In genomic region chr10:117514971-117515370, GRCh38 we compare ENCODE assay signal across 33 cellular contexts. TPM values are rescaled to one million over a fixed set of nuclear protein-coding genes. Genes with fewer than 3 reads are reported as not detected.
"Had no signal": no experiment of that assay in that cellular context is flagged by ENCODE, and none has a peak within 500 bp of the region (broad histone marks: within the 10 kb centered on the region; RNA-seq: fewer than 3 reads in every experiment).

No MANE protein-coding gene starts in this region.

- H3K27ac Mint-ChIP-seq: activated CD4-positive, alpha-beta memory T cell treated with anti-CD3 and anti-CD28 coated beads for 36 hours; activated CD4-positive, alpha-beta T cell treated with anti-CD3 and anti-CD28 coated beads for 36 hours; activated CD4-positive, alpha-beta T cell treated with anti-CD3 and anti-CD28 coated beads, Interleukin-2, amount 10 ng/mL, durations not matched to agents 24 days and 14 days; activated CD8-positive, alpha-beta memory T cell treated with anti-CD3 and anti-CD28 coated beads, Interleukin-2, amount 10 ng/mL, durations not matched to agents 7 days and 5 days; activated CD8-positive, alpha-beta T cell treated with anti-CD3 and anti-CD28 coated beads, Interleukin-2, amount 10 ng/mL, durations not matched to agents 7 days and 5 days; activated naive CD4-positive, alpha-beta T cell treated with anti-CD3 and anti-CD28 coated beads for 36 hours; activated naive CD4-positive, alpha-beta T cell treated with anti-CD3 and anti-CD28 coated beads, Interleukin-2, amount 50 U/mL, for 24 hours; activated naive CD8-positive, alpha-beta T cell treated with anti-CD3 and anti-CD28 coated beads for 36 hours; activated naive CD8-positive, alpha-beta T cell treated with anti-CD3 and anti-CD28 coated beads, Interleukin-2, amount 50 U/mL, for 24 hours; activated T-helper 1 cell treated with anti-CD3 and anti-CD28 coated beads, Interleukin-12 subunit alpha, Interleukin-12 subunit beta, Interleukin-2, Interleukin-4 antibody, amounts not matched to agents 30 ng/mL and 10 ng/mL and 1 ng/mL, durations not matched to agents 14 hours and 24 hours and 36 hours; activated T-helper 2 cell treated with anti-CD3 and anti-CD28 coated beads, Interferon-gamma antibody, Interleukin-2, Interleukin-4, amounts not matched to agents 10 μg/mL and 5 μg/mL and 100 μg/mL, durations not matched to agents 14 hours and 24 hours and 36 hours had no signal

- H3K4me1 Mint-ChIP-seq: activated CD4-positive, alpha-beta T cell treated with anti-CD3 and anti-CD28 coated beads for 36 hours; activated CD4-positive, alpha-beta T cell treated with anti-CD3 and anti-CD28 coated beads, Interleukin-2, amount 10 ng/mL, durations not matched to agents 24 days and 14 days; activated CD8-positive, alpha-beta memory T cell treated with anti-CD3 and anti-CD28 coated beads, Interleukin-2, amount 10 ng/mL, durations not matched to agents 7 days and 5 days; activated naive CD4-positive, alpha-beta T cell treated with anti-CD3 and anti-CD28 coated beads, Interleukin-2, amount 50 U/mL, for 24 hours; activated naive CD8-positive, alpha-beta T cell treated with anti-CD3 and anti-CD28 coated beads for 36 hours; activated naive CD8-positive, alpha-beta T cell treated with anti-CD3 and anti-CD28 coated beads, Interleukin-2, amount 50 U/mL, for 24 hours had no signal

- H3K9me3 ChIP-seq: adrenal gland, body of pancreas, esophagus muscularis mucosa, gastrocnemius medialis had no signal

- H3K27ac ChIP-seq: adrenal gland, body of pancreas, esophagus muscularis mucosa, foreskin keratinocyte, gastrocnemius medialis had no signal

- H3K36me3 ChIP-seq: adrenal gland, esophagus muscularis mucosa, gastrocnemius medialis had no signal

- FAIRE-seq: colon had no signal

- H3K4me1 ChIP-seq: adrenal gland, body of pancreas, esophagus muscularis mucosa, foreskin keratinocyte, gastrocnemius medialis had no signal

- DNase-seq: activated CD4-positive, alpha-beta memory T cell treated with anti-CD3 and anti-CD28 coated beads for 36 hours; activated CD4-positive, alpha-beta T cell treated with anti-CD3 and anti-CD28 coated beads for 36 hours; activated CD4-positive, alpha-beta T cell treated with anti-CD3 and anti-CD28 coated beads, Interleukin-2, amount 10 ng/mL, durations not matched to agents 24 days and 14 days; activated CD4-positive, CD25-positive, alpha-beta regulatory T cell; activated CD4-positive, CD25-positive, alpha-beta regulatory T cell treated with anti-CD3 and anti-CD28 coated beads, Interleukin-2, amount 50 U/mL, for 72 hours; activated CD8-positive, alpha-beta memory T cell treated with anti-CD3 and anti-CD28 coated beads, Interleukin-2, amount 10 ng/mL, durations not matched to agents 7 days and 5 days; activated CD8-positive, alpha-beta memory T cell treated with anti-CD3 and anti-CD28 coated beads, Interleukin-2, amount 50 U/mL, for 4 hours; activated CD8-positive, alpha-beta T cell treated with anti-CD3 and anti-CD28 coated beads, Interleukin-2, amount 10 ng/mL, durations not matched to agents 7 days and 5 days; activated effector memory CD4-positive, alpha-beta T cell treated with anti-CD3 and anti-CD28 coated beads, Interleukin-2, amount 50 U/mL, for 16 hours; activated naive CD4-positive, alpha-beta T cell treated with anti-CD3 and anti-CD28 coated beads for 36 hours; activated naive CD8-positive, alpha-beta T cell treated with anti-CD3 and anti-CD28 coated beads for 36 hours; activated naive CD8-positive, alpha-beta T cell treated with anti-CD3 and anti-CD28 coated beads, Interleukin-2, amount 50 U/mL, for 24 hours; activated T-cell treated with anti-CD3 and anti-CD28 coated beads, Interleukin-2, amount 50 U/mL, for 1 hour; activated T-cell treated with anti-CD3 and anti-CD28 coated beads, Interleukin-2, amount 50 U/mL, for 48 hours; adrenal gland; amygdala; aorta; body of pancreas; caudate nucleus; effector memory CD4-positive, alpha-beta T cell; erythroblast; foreskin keratinocyte; gastrocnemius medialis; T-helper 2 cell had no signal

- H3K36me3 Mint-ChIP-seq: activated CD4-positive, alpha-beta memory T cell treated with anti-CD3 and anti-CD28 coated beads for 36 hours; activated CD8-positive, alpha-beta memory T cell treated with anti-CD3 and anti-CD28 coated beads, Interleukin-2, amount 10 ng/mL, durations not matched to agents 7 days and 5 days; activated naive CD4-positive, alpha-beta T cell treated with anti-CD3 and anti-CD28 coated beads, Interleukin-2, amount 50 U/mL, for 24 hours; activated naive CD8-positive, alpha-beta T cell treated with anti-CD3 and anti-CD28 coated beads for 36 hours had no signal

- H3K9me3 Mint-ChIP-seq: activated CD4-positive, alpha-beta memory T cell treated with anti-CD3 and anti-CD28 coated beads for 36 hours; activated CD4-positive, alpha-beta T cell treated with anti-CD3 and anti-CD28 coated beads, Interleukin-2, amount 10 ng/mL, durations not matched to agents 24 days and 14 days; activated naive CD4-positive, alpha-beta T cell treated with anti-CD3 and anti-CD28 coated beads for 36 hours; activated naive CD4-positive, alpha-beta T cell treated with anti-CD3 and anti-CD28 coated beads, Interleukin-2, amount 50 U/mL, for 24 hours; activated naive CD8-positive, alpha-beta T cell treated with anti-CD3 and anti-CD28 coated beads for 36 hours; activated naive CD8-positive, alpha-beta T cell treated with anti-CD3 and anti-CD28 coated beads, Interleukin-2, amount 50 U/mL, for 24 hours; activated T-helper 1 cell treated with anti-CD3 and anti-CD28 coated beads, Interleukin-12 subunit alpha, Interleukin-12 subunit beta, Interleukin-2, Interleukin-4 antibody, amounts not matched to agents 30 ng/mL and 10 ng/mL and 1 ng/mL, durations not matched to agents 14 hours and 24 hours and 36 hours; activated T-helper 2 cell treated with anti-CD3 and anti-CD28 coated beads, Interferon-gamma antibody, Interleukin-2, Interleukin-4, amounts not matched to agents 10 μg/mL and 5 μg/mL and 100 μg/mL, durations not matched to agents 14 hours and 24 hours and 36 hours had no signal

- H3K4me3 Mint-ChIP-seq: activated CD4-positive, alpha-beta memory T cell treated with anti-CD3 and anti-CD28 coated beads for 36 hours; activated CD4-positive, alpha-beta T cell treated with anti-CD3 and anti-CD28 coated beads for 36 hours; activated CD4-positive, alpha-beta T cell treated with anti-CD3 and anti-CD28 coated beads, Interleukin-2, amount 10 ng/mL, durations not matched to agents 24 days and 14 days; activated CD8-positive, alpha-beta memory T cell treated with anti-CD3 and anti-CD28 coated beads, Interleukin-2, amount 10 ng/mL, durations not matched to agents 7 days and 5 days; activated CD8-positive, alpha-beta T cell treated with anti-CD3 and anti-CD28 coated beads, Interleukin-2, amount 10 ng/mL, durations not matched to agents 7 days and 5 days; activated naive CD4-positive, alpha-beta T cell treated with anti-CD3 and anti-CD28 coated beads for 36 hours; activated naive CD4-positive, alpha-beta T cell treated with anti-CD3 and anti-CD28 coated beads, Interleukin-2, amount 50 U/mL, for 24 hours; activated naive CD8-positive, alpha-beta T cell treated with anti-CD3 and anti-CD28 coated beads for 36 hours; activated naive CD8-positive, alpha-beta T cell treated with anti-CD3 and anti-CD28 coated beads, Interleukin-2, amount 50 U/mL, for 24 hours; activated T-helper 1 cell treated with anti-CD3 and anti-CD28 coated beads, Interleukin-12 subunit alpha, Interleukin-12 subunit beta, Interleukin-2, Interleukin-4 antibody, amounts not matched to agents 30 ng/mL and 10 ng/mL and 1 ng/mL, durations not matched to agents 14 hours and 24 hours and 36 hours had no signal

- H3K27me3 ChIP-seq: body of pancreas had no signal

- H3K4me3 ChIP-seq: adrenal gland, body of pancreas, esophagus muscularis mucosa, gastrocnemius medialis had no signal

RNA-seq across cellular contexts. Expression of gene EMX2, which starts 27.6 kb away (rescaled TPM):
- total RNA-seq: activated CD4-positive, alpha-beta memory T cell treated with anti-CD3 and anti-CD28 coated beads for 36 hours; activated CD4-positive, alpha-beta T cell treated with anti-CD3 and anti-CD28 coated beads for 36 hours; activated CD4-positive, alpha-beta T cell treated with anti-CD3 and anti-CD28 coated beads, Interleukin-2, amount 10 ng/mL, durations not matched to agents 24 days and 14 days; activated CD8-positive, alpha-beta memory T cell treated with anti-CD3 and anti-CD28 coated beads for 36 hours; activated CD8-positive, alpha-beta memory T cell treated with anti-CD3 and anti-CD28 coated beads, Interleukin-2, amount 10 ng/mL, durations not matched to agents 7 days and 5 days; activated CD8-positive, alpha-beta T cell treated with anti-CD3 and anti-CD28 coated beads, Interleukin-2, amount 10 ng/mL, durations not matched to agents 7 days and 5 days; activated naive CD4-positive, alpha-beta T cell treated with anti-CD3 and anti-CD28 coated beads for 36 hours; activated naive CD8-positive, alpha-beta T cell treated with anti-CD3 and anti-CD28 coated beads for 36 hours; activated T-helper 1 cell treated with anti-CD3 and anti-CD28 coated beads, Interleukin-12 subunit alpha, Interleukin-12 subunit beta, Interleukin-2, Interleukin-4 antibody, amounts not matched to agents 30 ng/mL and 10 ng/mL and 1 ng/mL, durations not matched to agents 14 hours and 24 hours and 36 hours; activated T-helper 2 cell treated with anti-CD3 and anti-CD28 coated beads, Interferon-gamma antibody, Interleukin-2, Interleukin-4, amounts not matched to agents 10 μg/mL and 5 μg/mL and 100 μg/mL, durations not matched to agents 14 hours and 24 hours and 36 hours; body of pancreas; chondrocyte; dermis microvascular lymphatic vessel endothelial cell; T-helper 1 cell treated with Interleukin-12 subunit alpha and Interleukin-12 subunit beta and Interleukin-4 antibody, amounts not matched to agents 30 ng/mL and 1 ng/mL, for 36 hours had no signal
- polyA plus RNA-seq: aorta had no signal
